In genomic region chr10:86521620-86522384, GRCh38 we compare ENCODE assay signal across 8 cellular contexts. TPM values are rescaled to one million over a fixed set of nuclear protein-coding genes. Genes with fewer than 3 reads are reported as not detected.
DNase-seq lines count a peak whose midpoint lies in the region; ATAC-seq lines count a peak whose summit lies in the region.

Gene WAPL (minus strand): TSS chr10:86521792. CDS start chr10:86518069, 3,723 bp downstream.

- DNase-seq in COLO829 (ENCODE audit: low spot score) (peak; percentile 81), HT-29 (ENCODE audit: low spot score) (peak; percentile 94), NOMO-1 treated with DMSO at 0.1 percent for 48 hours (lab: John Stamatoyannopoulos, UW; ENCODE audit: unreplicated experiment) (peak; percentile 91), medulla oblongata (ENCODE audit: extremely low spot score) (peak; percentile 96)
- DNase-seq in activated CD8-positive, alpha-beta memory T cell treated with anti-CD3 and anti-CD28 coated beads for 4 hours (ENCODE audit: low read depth in 2 of 2) = peak; percentile 85 to 87
- DNase-seq in effector memory CD4-positive, alpha-beta T cell = peak; percentile 88 to 91 (median 90)
- peak; percentile 87 to 92 (median 89) for DNase-seq in stimulated activated CD4-positive, alpha-beta T cell treated with anti-CD3 and anti-CD28 coated beads, TNF-alpha, amount 100 ng/mL, for 48 hours (ENCODE audit: low read depth in 3 of 3)

- peaks cover 29% of the 10 kb centered on the region for H3K4me1 ChIP-seq in effector memory CD4-positive, alpha-beta T cell (ENCODE audit: control insufficient read depth, insufficient read depth, low read length, poor library complexity, severe bottlenecking)

- peak; percentile 96 for ATAC-seq in GM21360 (IDR thresholded peaks at IDR 0.05; ENCODE audit: unreplicated experiment)

- peaks cover 5% of the 10 kb centered on the region for H3K36me3 ChIP-seq in effector memory CD4-positive, alpha-beta T cell (ENCODE audit: control insufficient read depth, insufficient read depth, low read length)

- peak within 1 kb of the TSS; percentile 92 for H3K27ac ChIP-seq in effector memory CD4-positive, alpha-beta T cell (ENCODE audit: insufficient read depth, low read length, poor library complexity, severe bottlenecking)

- H3K27me3 ChIP-seq in effector memory CD4-positive, alpha-beta T cell (replicated peaks; ENCODE audit: control insufficient read depth, insufficient read depth, low read length, poor library complexity, severe bottlenecking) = no peaks in the 10 kb centered on the region

- peak within 1 kb of the TSS; percentile 97 for H3K4me3 ChIP-seq in effector memory CD4-positive, alpha-beta T cell (ENCODE audit: insufficient read depth, low read depth, low read length, poor library complexity, severe bottlenecking)

- H3K9me3 ChIP-seq in effector memory CD4-positive, alpha-beta T cell (ENCODE audit: control insufficient read depth, low read length) = no peaks in the 10 kb centered on the region

RNA-seq across cellular contexts. Expression of gene WAPL, which starts in this region (rescaled TPM):
- total RNA-seq in HT-29 (2014; rRNA removed; shearing (Covaris generic)) = 20.8 and 23.5 TPM in 2 replicates

Comparison
In these comparisons a context has a peak if more than half of its experiments do, and no peak if none do; other contexts are left out.
1. Peak in every context shown above with its lines: DNase-seq, ATAC-seq, H3K4me3 ChIP-seq and H3K27ac ChIP-seq.